ENCODE assay signal across 8 cellular contexts in genomic region chr12:110613422-110613770, GRCh38. TPM values are rescaled to one million over a fixed set of nuclear protein-coding genes. Genes with fewer than 3 reads are reported as not detected.
A peak's percentile ranks its signal among the peaks of the same experiment; 100 is the strongest.
DNase-seq lines count a peak whose midpoint lies in the region; ATAC-seq and TF ChIP-seq lines count a peak whose summit lies in the region.
"Not testable (repeated sequence)": the region's sequence is repeated elsewhere in the genome, so short reads cannot be mapped to it uniquely, and the experiment has no call there.

No MANE protein-coding gene starts in this region.

- H3K4me3 ChIP-seq in AG09309 (ENCODE audit: control insufficient read depth, low read depth, low read length) (peak overlapping the region; percentile 85), HAP-1 (peak overlapping the region; percentile 50), RWPE2 (ENCODE audit: severe bottlenecking) (peak overlapping the region; percentile 48), iPS-15b (ENCODE audit: low read depth, low read length) (peak overlapping the region; percentile 82)

- not testable (repeated sequence) for H3K4me1 Mint-ChIP-seq in effector memory CD8-positive, alpha-beta T cell (ENCODE audit: low read depth in 2 of 2); natural killer cell; stimulated activated effector memory CD8-positive, alpha-beta T cell treated with anti-CD3 and anti-CD28 coated beads, Interleukin-12 subunit alpha, Interleukin-12 subunit beta, amount 100 ng/mL, for 72 hours

- not testable (repeated sequence) for H3K9ac ChIP-seq in iPS-15b (ENCODE audit: low read depth, low read length)

- intact Hi-C loops in natural killer cell (cut with micrococcal nuclease): not testable (repeated sequence)

- in situ Hi-C loops in HAP-1 (cut with MboI; ENCODE audit: low sequenced_read_pairs): loop anchor here (10.0 to 25.0 kb wide), 2 partner anchors 211 to 526 kb away; no protein-coding TSS in a partner anchor

- H3K9me3 ChIP-seq in HAP-1; RWPE2 (ENCODE audit: severe bottlenecking); iPS-15b (ENCODE audit: control insufficient read depth, insufficient read depth, low read length): not testable (repeated sequence)

- H3K9me3 Mint-ChIP-seq in activated naive CD4-positive, alpha-beta T cell treated with anti-CD3 and anti-CD28 coated beads, Interleukin-2, amount 50 U/mL, for 72 hours; effector memory CD8-positive, alpha-beta T cell; natural killer cell; stimulated activated effector memory CD8-positive, alpha-beta T cell treated with anti-CD3 and anti-CD28 coated beads, Interleukin-12 subunit alpha, Interleukin-12 subunit beta, amount 100 ng/mL, for 72 hours: not testable (repeated sequence)

- peak overlapping the region; percentile 81 to 88 for H3K27ac Mint-ChIP-seq in activated naive CD4-positive, alpha-beta T cell treated with anti-CD3 and anti-CD28 coated beads, Interleukin-2, amount 50 U/mL, for 72 hours
- H3K27ac Mint-ChIP-seq in effector memory CD8-positive, alpha-beta T cell: peak overlapping the region; percentile 87 to 89
- H3K27ac Mint-ChIP-seq in natural killer cell: peak overlapping the region; percentile 71 to 85
- H3K27ac Mint-ChIP-seq in stimulated activated effector memory CD8-positive, alpha-beta T cell treated with anti-CD3 and anti-CD28 coated beads, Interleukin-12 subunit alpha, Interleukin-12 subunit beta, amount 100 ng/mL, for 72 hours: peak overlapping the region; percentile 78

- not testable (repeated sequence) for DNase-seq in AG09309 (ENCODE audit: low read depth); HAP-1 (ENCODE audit: low spot score in 2 of 2); RWPE2 (ENCODE audit: low spot score); activated naive CD4-positive, alpha-beta T cell treated with anti-CD3 and anti-CD28 coated beads, Interleukin-2, amount 50 U/mL, for 72 hours (ENCODE audit: low spot score in 2 of 2); effector memory CD8-positive, alpha-beta T cell; natural killer cell; stimulated activated effector memory CD8-positive, alpha-beta T cell treated with anti-CD3 and anti-CD28 coated beads, Interleukin-12 subunit alpha, Interleukin-12 subunit beta, amount 100 ng/mL, for 72 hours (ENCODE audit: low spot score in 2 of 2)

- not testable (repeated sequence) for H3K36me3 Mint-ChIP-seq in activated naive CD4-positive, alpha-beta T cell treated with anti-CD3 and anti-CD28 coated beads, Interleukin-2, amount 50 U/mL, for 72 hours; effector memory CD8-positive, alpha-beta T cell (ENCODE audit: insufficient read depth); natural killer cell; stimulated activated effector memory CD8-positive, alpha-beta T cell treated with anti-CD3 and anti-CD28 coated beads, Interleukin-12 subunit alpha, Interleukin-12 subunit beta, amount 100 ng/mL, for 72 hours

- TF ChIP-seq CTCF in AG09309 (IDR thresholded peaks at IDR 0.05; ENCODE audit: control insufficient read depth, insufficient read depth, low read depth, low read length, missing control alignments); RWPE2 (IDR thresholded peaks at IDR 0.05; ENCODE audit: poor library complexity, severe bottlenecking); natural killer cell (IDR thresholded peaks at IDR 0.05): not testable (repeated sequence)

- not testable (repeated sequence) for H3K4me1 ChIP-seq in HAP-1; RWPE2 (ENCODE audit: insufficient read depth, poor library complexity, severe bottlenecking); iPS-15b (ENCODE audit: control insufficient read depth, insufficient read depth, low read length)

- H3K27me3 ChIP-seq in HAP-1 (ENCODE audit: low read depth); RWPE2 (ENCODE audit: insufficient read depth, poor library complexity, severe bottlenecking); iPS-15b (ENCODE audit: control insufficient read depth, insufficient read depth, low read length): not testable (repeated sequence)

- not testable (repeated sequence) for H3K27ac ChIP-seq in RWPE2 (ENCODE audit: poor library complexity, severe bottlenecking)

- H3K36me3 ChIP-seq in HAP-1 (replicated peaks); RWPE2 (ENCODE audit: low read depth); iPS-15b (ENCODE audit: control insufficient read depth, insufficient read depth, low read length): not testable (repeated sequence)

- not testable (repeated sequence) for ATAC-seq in RWPE2 (ENCODE audit: low read depth); activated naive CD4-positive, alpha-beta T cell treated with anti-CD3 and anti-CD28 coated beads, Interleukin-2, amount 50 U/mL, for 72 hours; effector memory CD8-positive, alpha-beta T cell (replicated peaks); natural killer cell; stimulated activated effector memory CD8-positive, alpha-beta T cell treated with anti-CD3 and anti-CD28 coated beads, Interleukin-12 subunit alpha, Interleukin-12 subunit beta, amount 100 ng/mL, for 72 hours

- peak overlapping the region; percentile 77 to 81 for H3K4me3 Mint-ChIP-seq in effector memory CD8-positive, alpha-beta T cell
- H3K4me3 Mint-ChIP-seq in natural killer cell: peak overlapping the region; percentile 88
- H3K4me3 Mint-ChIP-seq in stimulated activated effector memory CD8-positive, alpha-beta T cell treated with anti-CD3 and anti-CD28 coated beads, Interleukin-12 subunit alpha, Interleukin-12 subunit beta, amount 100 ng/mL, for 72 hours: peak overlapping the region; percentile 71

- not testable (repeated sequence) for H3K27me3 Mint-ChIP-seq in effector memory CD8-positive, alpha-beta T cell; natural killer cell (ENCODE audit: low read depth in 2 of 2)

RNA-seq across cellular contexts. Expression of gene TCTN1, which starts 0.5 kb away (rescaled TPM):
- 10 to 100 TPM in 1 of 2 donors, 1 to 10 TPM in 1; 3.3 to 10.4 TPM for total RNA-seq in activated naive CD4-positive, alpha-beta T cell treated with anti-CD3 and anti-CD28 coated beads, Interleukin-2, amount 50 U/mL, for 72 hours
- 1 to 10 TPM; 4.3 to 6.6 (median 5.2) TPM for total RNA-seq in natural killer cell

RNA-seq across cellular contexts. Expression of gene PPTC7, which starts 30.3 kb away (rescaled TPM):
- total RNA-seq in activated naive CD4-positive, alpha-beta T cell treated with anti-CD3 and anti-CD28 coated beads, Interleukin-2, amount 50 U/mL, for 72 hours: 10 to 100 TPM; 40.4 to 46.7 TPM
- total RNA-seq in natural killer cell: 10 to 100 TPM; 44.0 to 52.7 (median 48.0) TPM
